ENCODE assay signal across 39 cellular contexts in the genomic region with DNA sequence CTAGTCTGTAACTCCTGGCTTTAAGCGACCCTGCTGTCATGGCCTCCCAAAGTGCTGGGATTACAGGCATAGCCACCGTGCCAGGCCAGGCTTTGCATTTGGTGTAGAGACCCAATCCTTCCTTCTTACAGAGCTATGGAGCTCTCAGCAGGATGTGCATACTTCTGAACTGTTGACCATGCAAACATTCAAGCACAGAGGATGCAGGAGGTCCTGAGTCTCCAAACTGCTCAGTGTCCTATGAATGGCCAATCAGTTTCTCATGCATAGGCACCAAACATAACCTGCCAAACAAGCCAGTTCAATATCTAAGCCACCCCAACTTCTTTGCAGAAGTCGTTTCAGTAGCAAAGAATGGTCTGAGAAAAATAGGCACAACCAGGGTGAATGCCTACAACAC.
"Had no signal": no experiment of that assay in that cellular context is flagged by ENCODE, and none has a peak within 500 bp of the region (broad histone marks: within the 10 kb centered on the region; RNA-seq: fewer than 3 reads in every experiment).

No MANE protein-coding gene starts in this region.

- H3K27ac Mint-ChIP-seq: activated CD4-positive, alpha-beta memory T cell treated with anti-CD3 and anti-CD28 coated beads, Interleukin-2, amount 10 ng/mL, durations not matched to agents 7 days and 5 days; activated CD4-positive, alpha-beta T cell treated with anti-CD3 and anti-CD28 coated beads for 36 hours; activated CD4-positive, alpha-beta T cell treated with anti-CD3 and anti-CD28 coated beads, Interleukin-2, amount 10 ng/mL, durations not matched to agents 7 days and 5 days; activated CD8-positive, alpha-beta memory T cell treated with anti-CD3 and anti-CD28 coated beads, Interleukin-2, amount 10 ng/mL, durations not matched to agents 7 days and 5 days; activated CD8-positive, alpha-beta T cell treated with anti-CD3 and anti-CD28 coated beads, Interleukin-2, amount 10 ng/mL, durations not matched to agents 7 days and 5 days; activated naive CD4-positive, alpha-beta T cell treated with anti-CD3 and anti-CD28 coated beads, Interleukin-2, amount 10 ng/mL, durations not matched to agents 7 days and 5 days; activated naive CD4-positive, alpha-beta T cell treated with anti-CD3 and anti-CD28 coated beads, Interleukin-2, amount 50 U/mL, for 24 hours; activated naive CD8-positive, alpha-beta T cell; activated naive CD8-positive, alpha-beta T cell treated with anti-CD3 and anti-CD28 coated beads, Interleukin-2, amount 10 ng/mL, durations not matched to agents 7 days and 5 days; activated naive CD8-positive, alpha-beta T cell treated with anti-CD3 and anti-CD28 coated beads, Interleukin-2, amount 50 U/mL, for 24 hours; activated T-cell treated with anti-CD3 and anti-CD28 coated beads, Interleukin-2, amount 50 U/mL, for 24 hours; activated T-helper 2 cell treated with anti-CD3 and anti-CD28 coated beads, Interferon-gamma antibody, Interleukin-2, Interleukin-4, amounts not matched to agents 10 μg/mL and 5 μg/mL and 100 μg/mL, durations not matched to agents 14 hours and 24 hours and 36 hours; brain; T-helper 1 cell treated with Interleukin-12 subunit alpha and Interleukin-12 subunit beta and Interleukin-4 antibody, amounts not matched to agents 30 μg/mL and 1 μg/mL, for 36 hours; T-helper 2 cell treated with Interferon-gamma antibody and Interleukin-4, amounts not matched to agents 5 μg/mL and 100 μg/mL, for 36 hours; WTC11 had no signal

- H3K9me3 Mint-ChIP-seq: activated CD4-positive, alpha-beta memory T cell treated with anti-CD3 and anti-CD28 coated beads, Interleukin-2, amount 10 ng/mL, durations not matched to agents 7 days and 5 days; activated CD4-positive, alpha-beta T cell treated with anti-CD3 and anti-CD28 coated beads, Interleukin-2, amount 10 ng/mL, durations not matched to agents 7 days and 5 days; activated naive CD4-positive, alpha-beta T cell treated with anti-CD3 and anti-CD28 coated beads, Interleukin-2, amount 10 ng/mL, durations not matched to agents 7 days and 5 days; activated naive CD4-positive, alpha-beta T cell treated with anti-CD3 and anti-CD28 coated beads, Interleukin-2, amount 50 U/mL, for 24 hours; activated naive CD8-positive, alpha-beta T cell treated with anti-CD3 and anti-CD28 coated beads, Interleukin-2, amount 50 U/mL, for 24 hours; activated T-cell treated with anti-CD3 and anti-CD28 coated beads, Interleukin-2, amount 50 U/mL, for 24 hours; activated T-helper 2 cell treated with anti-CD3 and anti-CD28 coated beads, Interferon-gamma antibody, Interleukin-2, Interleukin-4, amounts not matched to agents 10 μg/mL and 5 μg/mL and 100 μg/mL, durations not matched to agents 14 hours and 24 hours and 36 hours; central memory CD8-positive, alpha-beta T cell; T-helper 2 cell treated with Interferon-gamma antibody and Interleukin-4, amounts not matched to agents 5 μg/mL and 100 μg/mL, for 36 hours had no signal

- H3K9me3 ChIP-seq: ascending aorta had no signal

- H3K27me3 ChIP-seq: ascending aorta, cardiac muscle cell had no signal

- H3K36me3 Mint-ChIP-seq: activated naive CD4-positive, alpha-beta T cell treated with anti-CD3 and anti-CD28 coated beads, Interleukin-2, amount 10 ng/mL, durations not matched to agents 7 days and 5 days; brain; WTC11 had no signal

- H3K27me3 Mint-ChIP-seq: activated CD4-positive, alpha-beta memory T cell treated with anti-CD3 and anti-CD28 coated beads, Interleukin-2, amount 10 ng/mL, durations not matched to agents 7 days and 5 days; activated CD4-positive, alpha-beta T cell treated with anti-CD3 and anti-CD28 coated beads for 36 hours; activated CD4-positive, alpha-beta T cell treated with anti-CD3 and anti-CD28 coated beads, Interleukin-2, amount 10 ng/mL, durations not matched to agents 7 days and 5 days; activated CD8-positive, alpha-beta memory T cell treated with anti-CD3 and anti-CD28 coated beads, Interleukin-2, amount 10 ng/mL, durations not matched to agents 7 days and 5 days; activated naive CD8-positive, alpha-beta T cell; activated naive CD8-positive, alpha-beta T cell treated with anti-CD3 and anti-CD28 coated beads, Interleukin-2, amount 50 U/mL, for 24 hours; activated T-cell treated with anti-CD3 and anti-CD28 coated beads, Interleukin-2, amount 50 U/mL, for 24 hours; central memory CD8-positive, alpha-beta T cell had no signal

- H3K36me3 ChIP-seq: cardiac muscle cell, WERI-Rb-1 had no signal

- FAIRE-seq: TTC549 had no signal

- H3K4me3 Mint-ChIP-seq: activated CD4-positive, alpha-beta memory T cell treated with anti-CD3 and anti-CD28 coated beads, Interleukin-2, amount 10 ng/mL, durations not matched to agents 7 days and 5 days; activated CD4-positive, alpha-beta T cell treated with anti-CD3 and anti-CD28 coated beads for 36 hours; activated CD4-positive, alpha-beta T cell treated with anti-CD3 and anti-CD28 coated beads, Interleukin-2, amount 10 ng/mL, durations not matched to agents 7 days and 5 days; activated CD8-positive, alpha-beta memory T cell treated with anti-CD3 and anti-CD28 coated beads, Interleukin-2, amount 10 ng/mL, durations not matched to agents 7 days and 5 days; activated CD8-positive, alpha-beta T cell treated with anti-CD3 and anti-CD28 coated beads, Interleukin-2, amount 10 ng/mL, durations not matched to agents 7 days and 5 days; activated naive CD4-positive, alpha-beta T cell treated with anti-CD3 and anti-CD28 coated beads, Interleukin-2, amount 10 ng/mL, durations not matched to agents 7 days and 5 days; activated naive CD4-positive, alpha-beta T cell treated with anti-CD3 and anti-CD28 coated beads, Interleukin-2, amount 50 U/mL, for 24 hours; activated naive CD8-positive, alpha-beta T cell; activated naive CD8-positive, alpha-beta T cell treated with anti-CD3 and anti-CD28 coated beads, Interleukin-2, amount 10 ng/mL, durations not matched to agents 7 days and 5 days; activated naive CD8-positive, alpha-beta T cell treated with anti-CD3 and anti-CD28 coated beads, Interleukin-2, amount 50 U/mL, for 24 hours; activated T-cell treated with anti-CD3 and anti-CD28 coated beads, Interleukin-2, amount 50 U/mL, for 24 hours; brain; central memory CD8-positive, alpha-beta T cell; T-helper 1 cell treated with Interleukin-12 subunit alpha and Interleukin-12 subunit beta and Interleukin-4 antibody, amounts not matched to agents 30 μg/mL and 1 μg/mL, for 36 hours; T-helper 2 cell treated with Interferon-gamma antibody and Interleukin-4, amounts not matched to agents 5 μg/mL and 100 μg/mL, for 36 hours; WTC11 had no signal

- DNase-seq: activated CD4-positive, alpha-beta memory T cell treated with anti-CD3 and anti-CD28 coated beads, Interleukin-2, amount 10 ng/mL, durations not matched to agents 7 days and 5 days; activated CD4-positive, alpha-beta T cell treated with anti-CD3 and anti-CD28 coated beads for 1 hour; activated CD4-positive, alpha-beta T cell treated with anti-CD3 and anti-CD28 coated beads for 36 hours; activated CD4-positive, alpha-beta T cell treated with anti-CD3 and anti-CD28 coated beads for 48 hours; activated CD4-positive, alpha-beta T cell treated with anti-CD3 and anti-CD28 coated beads, Interleukin-2, amount 10 ng/mL, durations not matched to agents 7 days and 5 days; activated CD4-positive, alpha-beta T cell treated with anti-CD3 and anti-CD28 coated beads, Interleukin-2, amount 50 U/mL, for 48 hours; activated CD4-positive, CD25-positive, alpha-beta regulatory T cell; activated CD8-positive, alpha-beta memory T cell treated with anti-CD3 and anti-CD28 coated beads for 24 hours; activated CD8-positive, alpha-beta memory T cell treated with anti-CD3 and anti-CD28 coated beads, Interleukin-2, amount 10 ng/mL, durations not matched to agents 7 days and 5 days; activated CD8-positive, alpha-beta memory T cell treated with anti-CD3 and anti-CD28 coated beads, Interleukin-2, amount 50 U/mL, for 48 hours; activated CD8-positive, alpha-beta T cell treated with anti-CD3 and anti-CD28 coated beads, Interleukin-2, amount 10 ng/mL, durations not matched to agents 7 days and 5 days; activated effector memory CD4-positive, alpha-beta T cell treated with Interleukin-2 at 50 U/mL for 16 hours; activated gamma-delta T cell; activated naive CD4-positive, alpha-beta T cell treated with anti-CD3 and anti-CD28 coated beads, Interleukin-2, amount 10 ng/mL, durations not matched to agents 7 days and 5 days; activated naive CD4-positive, alpha-beta T cell treated with Interleukin-2 at 50 U/mL for 16 hours; activated naive CD8-positive, alpha-beta T cell treated with anti-CD3 and anti-CD28 coated beads, Interleukin-2, amount 10 ng/mL, durations not matched to agents 7 days and 5 days; activated naive CD8-positive, alpha-beta T cell treated with anti-CD3 and anti-CD28 coated beads, Interleukin-2, amount 50 U/mL, for 24 hours; activated T-cell treated with anti-CD3 and anti-CD28 coated beads, Interleukin-2, amount 50 U/mL, for 24 hours; activated T-cell treated with anti-CD3 and anti-CD28 coated beads, Interleukin-2, amount 50 U/mL, for 48 hours; amygdala; anterior cingulate cortex; caudate nucleus; cerebellar nuclear complex; T-helper 1 cell; T-helper 2 cell; T-helper 9 cell; WERI-Rb-1 had no signal

- H3K27ac ChIP-seq: ascending aorta, cardiac muscle cell, WERI-Rb-1 had no signal

- H3K4me1 Mint-ChIP-seq: brain had no signal

- ATAC-seq: activated CD4-positive, alpha-beta T cell treated with anti-CD3 and anti-CD28 coated beads for 36 hours; activated CD4-positive, CD25-positive, alpha-beta regulatory T cell treated with anti-CD3 and anti-CD28 coated beads, Interleukin-2, amount 50 U/mL, for 24 hours; activated CD8-positive, alpha-beta memory T cell treated with anti-CD3 and anti-CD28 coated beads, Interleukin-2, amount 10 ng/mL, durations not matched to agents 7 days and 5 days; activated CD8-positive, alpha-beta T cell treated with anti-CD3 and anti-CD28 coated beads, Interleukin-2, amount 10 ng/mL, durations not matched to agents 7 days and 5 days; activated naive CD8-positive, alpha-beta T cell treated with anti-CD3 and anti-CD28 coated beads, Interleukin-2, amount 50 U/mL, for 24 hours; WTC11 had no signal

- H3K4me3 ChIP-seq: ascending aorta, cardiac muscle cell had no signal
